Comparison of ENCODE assay signal across 12 cellular contexts in genomic region chr20:32321390-32321789, GRCh38.
"Had no signal": no experiment of that assay in that cellular context is flagged by ENCODE, and none has a peak within 500 bp of the region (broad histone marks: within the 10 kb centered on the region; RNA-seq: fewer than 3 reads in every experiment).

No MANE protein-coding gene starts in this region.

- ATAC-seq: effector memory CD8-positive, alpha-beta T cell; heart left ventricle; sciatic nerve; stimulated activated naive CD8-positive, alpha-beta T cell treated with anti-CD3 and anti-CD28 coated beads, Interleukin-15, amount 100 ng/mL, for 72 hours had no signal

- H3K9me3 Mint-ChIP-seq: effector memory CD8-positive, alpha-beta T cell; immature natural killer cell; nephron progenitor cell; stimulated activated naive CD8-positive, alpha-beta T cell treated with anti-CD3 and anti-CD28 coated beads, Interleukin-15, amount 100 ng/mL, for 72 hours; type B pancreatic cell had no signal

- DNase-seq: activated CD4-positive, alpha-beta T cell treated with anti-CD3 and anti-CD28 coated beads, Interleukin-2, amount 50 U/mL, for 1 hour; activated CD4-positive, CD25-positive, alpha-beta regulatory T cell; activated gamma-delta T cell; activated T-cell treated with anti-CD3 and anti-CD28 coated beads, Interleukin-2, amount 50 U/mL, for 1 hour; dermis blood vessel endothelial cell; effector memory CD8-positive, alpha-beta T cell; heart left ventricle; immature natural killer cell; nephron progenitor cell; stimulated activated naive CD8-positive, alpha-beta T cell treated with anti-CD3 and anti-CD28 coated beads, Interleukin-15, amount 100 ng/mL, for 72 hours had no signal

- H3K4me3 Mint-ChIP-seq: effector memory CD8-positive, alpha-beta T cell; immature natural killer cell; nephron progenitor cell; stimulated activated naive CD8-positive, alpha-beta T cell treated with anti-CD3 and anti-CD28 coated beads, Interleukin-15, amount 100 ng/mL, for 72 hours; type B pancreatic cell had no signal

- H3K4me1 Mint-ChIP-seq: immature natural killer cell; nephron progenitor cell; stimulated activated naive CD8-positive, alpha-beta T cell treated with anti-CD3 and anti-CD28 coated beads, Interleukin-15, amount 100 ng/mL, for 72 hours had no signal

- H3K27me3 Mint-ChIP-seq: effector memory CD8-positive, alpha-beta T cell; stimulated activated naive CD8-positive, alpha-beta T cell treated with anti-CD3 and anti-CD28 coated beads, Interleukin-15, amount 100 ng/mL, for 72 hours; type B pancreatic cell had no signal

- H3K27ac Mint-ChIP-seq: nephron progenitor cell; stimulated activated naive CD8-positive, alpha-beta T cell treated with anti-CD3 and anti-CD28 coated beads, Interleukin-15, amount 100 ng/mL, for 72 hours; type B pancreatic cell had no signal
